Comparison of ENCODE assay signal across 8 cellular contexts in genomic region chr14:75064205-75064567, GRCh38. TPM values are rescaled to one million over a fixed set of nuclear protein-coding genes. Genes with fewer than 3 reads are reported as not detected.
A peak's percentile ranks its signal among the peaks of the same experiment; 100 is the strongest.
DNase-seq lines count a peak whose midpoint lies in the region; ATAC-seq, FAIRE-seq and TF ChIP-seq lines count a peak whose summit lies in the region.

No MANE protein-coding gene starts in this region.

- no peak overlapping the region for H3K27ac ChIP-seq in Karpas-422 (ENCODE audit: low read length)
- no peak overlapping the region for H3K27ac ChIP-seq in endothelial cell of umbilical vein (ENCODE audit: insufficient read depth, low read depth, low read length)
- no peak overlapping the region for H3K27ac ChIP-seq in rectal smooth muscle tissue (ENCODE audit: low read depth, low read length)
- H3K27ac ChIP-seq in adrenal gland, result no peak overlapping the region

- H3K4me3 ChIP-seq in Karpas-422 (ENCODE audit: low read length), result peak overlapping the region; percentile 95
- H3K4me3 ChIP-seq in endothelial cell of umbilical vein (replicated peaks in 1 of 3; ENCODE audit: insufficient read depth in 1 of 3, low read depth in 1 of 3, low read length in 3 of 3), result peak overlapping the region; percentile 63 to 79 (median 75)
- H3K4me3 ChIP-seq in rectal smooth muscle tissue (ENCODE audit: low read length), result peak overlapping the region; percentile 90
- peak overlapping the region in 2 of 4 donors; percentile 60 to 89 for H3K4me3 ChIP-seq in adrenal gland

- no peak for DNase-seq in Karpas-422
- DNase-seq in endothelial cell of umbilical vein (ENCODE audit: low read depth, low spot score), result no peak
- no peak for DNase-seq in adrenal gland
- no peak for DNase-seq in SK-N-DZ (ENCODE audit: low spot score)
- no peak for DNase-seq in NCI-H1694 (lab: John Stamatoyannopoulos, UW)
- DNase-seq in SKM-1 (lab: John Stamatoyannopoulos, UW; ENCODE audit: unreplicated experiment), result no peak

- peak overlapping the region; percentile 56; the same call in 1 of the 2 replicates for H2AFZ ChIP-seq in Karpas-422 (ENCODE audit: low read length)
- H2AFZ ChIP-seq in endothelial cell of umbilical vein (ENCODE audit: low read depth, low read length), result peak overlapping the region; percentile 72

- no peak for TF ChIP-seq POLR2A in endothelial cell of umbilical vein (IDR thresholded peaks at IDR 0.05; ENCODE audit: low read depth, low read length)
- no peak for TF ChIP-seq POLR2A in adrenal gland (IDR thresholded peaks at IDR 0.05)

- POLR2A ChIA-PET in endothelial cell of umbilical vein (lab: Charles Lee), result interaction anchor here (0.9 to 1.6 kb wide), 2 partner anchors 109 to 123 kb away, joined by 3 to 6 read pairs; partner anchors contain the start of gene PGF

- peaks cover 11% of the 10 kb centered on the region for H3K9me3 ChIP-seq in Karpas-422 (ENCODE audit: low read length)
- H3K9me3 ChIP-seq in endothelial cell of umbilical vein (replicated peaks; ENCODE audit: control insufficient read depth, insufficient read depth, low read length), result no peaks in the 10 kb centered on the region
- H3K9me3 ChIP-seq in adrenal gland (replicated peaks in 1 of 3), result no peaks in the 10 kb centered on the region

- BruUV-seq in endothelial cell of umbilical vein (replicated peaks; lab: Mats Ljungman, UMichigan), result no TSS peak

- peak overlapping the region; percentile 89 for H3K9ac ChIP-seq in Karpas-422 (ENCODE audit: low read length)
- H3K9ac ChIP-seq in endothelial cell of umbilical vein (replicated peaks; ENCODE audit: extremely low read depth, insufficient read depth, low read length), result peak overlapping the region; percentile 88
- no peak overlapping the region for H3K9ac ChIP-seq in rectal smooth muscle tissue (ENCODE audit: low read length)

- no peak for FAIRE-seq in endothelial cell of umbilical vein (lab: Jason Lieb, UNC)

- H3K4me1 ChIP-seq in Karpas-422 (ENCODE audit: low read length) (peaks cover 33% of the 10 kb centered on the region), endothelial cell of umbilical vein (ENCODE audit: control insufficient read depth, extremely low read depth, insufficient read depth, low read length) (peaks cover 33% of the 10 kb centered on the region), rectal smooth muscle tissue (ENCODE audit: control insufficient read depth, insufficient read depth, low read length) (peaks cover 2% of the 10 kb centered on the region), adrenal gland (replicated peaks in 1 of 2) (peaks cover 10 to 27% of the 10 kb centered on the region in 2 donors)

- TF ChIP-seq CTCF in endothelial cell of umbilical vein (IDR thresholded peaks at IDR 0.05; ENCODE audit: extremely low read depth in 1 of 2, insufficient read depth in 1 of 2, low read depth in 1 of 2, low read length in 2 of 2), result no peak
- TF ChIP-seq CTCF in adrenal gland (IDR thresholded peaks at IDR 0.05), result no peak

- H3K36me3 ChIP-seq in Karpas-422 (ENCODE audit: insufficient read depth, low read length) (peaks cover 23% of the 10 kb centered on the region), endothelial cell of umbilical vein (ENCODE audit: control insufficient read depth in 2 of 2, extremely low read depth in 1 of 2, insufficient read depth in 2 of 2, low read length in 2 of 2) (no peaks in the 10 kb centered on the region), rectal smooth muscle tissue (ENCODE audit: control insufficient read depth, insufficient read depth, low read length) (no peaks in the 10 kb centered on the region), adrenal gland (replicated peaks in 1 of 2) (no peaks in the 10 kb centered on the region)

- dilution Hi-C loops in endothelial cell of umbilical vein (cut with MboI; ENCODE audit: extremely low pct_ligation_motif_present, low sequenced_read_pairs), result no loop called here

- intact Hi-C loops in endothelial cell of umbilical vein (cut with micrococcal nuclease), result loop anchor here (2.0 kb wide), 1 partner anchor 17 kb away; no protein-coding TSS in a partner anchor
- intact Hi-C loops in adrenal gland (cut with DNase I), result loop anchor here in 1 of 2 donors (10.0 kb wide), 1 partner anchor 59 kb away; the partner anchor contains the start of gene EIF2B2

- peak overlapping the region; percentile 98 for H3K4me2 ChIP-seq in Karpas-422 (ENCODE audit: low read depth, low read length, poor library complexity, severe bottlenecking)
- peak overlapping the region; percentile 85 for H3K4me2 ChIP-seq in endothelial cell of umbilical vein (ENCODE audit: insufficient read depth, low read length)

- H3K27me3 ChIP-seq in Karpas-422 (ENCODE audit: low read length) (no peaks in the 10 kb centered on the region), endothelial cell of umbilical vein (ENCODE audit: control insufficient read depth in 2 of 2, insufficient read depth in 2 of 2, low read length in 2 of 2) (no peaks in the 10 kb centered on the region), rectal smooth muscle tissue (ENCODE audit: control insufficient read depth, insufficient read depth, low read length) (no peaks in the 10 kb centered on the region), adrenal gland (no peaks in the 10 kb centered on the region)

- H3K9me2 ChIP-seq in Karpas-422 (replicated peaks; ENCODE audit: insufficient read depth, low read length), result no peaks in the 10 kb centered on the region

- 54 to 59% (median 56%) methylated on average over 8 of the region's 8 CpGs for WGBS in adrenal gland, 4 donors

- H3K79me2 ChIP-seq in Karpas-422 (ENCODE audit: low read length) (peaks cover 45% of the 10 kb centered on the region), endothelial cell of umbilical vein (ENCODE audit: control insufficient read depth, insufficient read depth, low read length) (peaks cover 22% of the 10 kb centered on the region)

- no peaks in the 10 kb centered on the region for H3K9me1 ChIP-seq in endothelial cell of umbilical vein (replicated peaks; ENCODE audit: control insufficient read depth, extremely low read depth, insufficient read depth, low read length)

- H4K20me1 ChIP-seq in Karpas-422 (ENCODE audit: insufficient read depth, low read depth, low read length), result no peaks in the 10 kb centered on the region
- no peaks in the 10 kb centered on the region for H4K20me1 ChIP-seq in endothelial cell of umbilical vein (replicated peaks; ENCODE audit: control insufficient read depth, extremely low read depth, insufficient read depth, low read length)

- ATAC-seq in GM18868 (IDR thresholded peaks at IDR 0.05; ENCODE audit: unreplicated experiment), result peak; percentile 25

- CTCF ChIA-PET in endothelial cell of umbilical vein (lab: Charles Lee), result interaction anchor here (0.6 to 2.3 kb wide), 14 partner anchors 8 to 203 kb away, joined by 3 to 13 read pairs (median 4); no protein-coding TSS in a partner anchor

TF ChIP-seq in endothelial cell of umbilical vein, 7 proteins besides CTCF, POLR2A, EP300 and RAD21 (continues in another document):
- TF ChIP-seq FOS (IDR thresholded peaks at IDR 0.05; ENCODE audit: borderline replicate concordance, insufficient read depth, low read length) (no peak), EZH2 (IDR thresholded peaks at IDR 0.05; ENCODE audit: borderline replicate concordance, low read depth, low read length, severe bottlenecking) (no peak)

RNA-seq across cellular contexts. Expression of gene ACYP1, which starts 0.4 kb away (rescaled TPM):
- total RNA-seq in Karpas-422 (2014; rRNA removed; shearing (Covaris generic); ENCODE audit: low replicate concordance), result 80.3 and 84.2 TPM in 2 replicates
- total RNA-seq in endothelial cell of umbilical vein (34.2 and 37.5 TPM in 2 replicates), adrenal gland (10 to 100 TPM; 11.5 to 36.5 (median 17.8) TPM)
- polyA plus RNA-seq in endothelial cell of umbilical vein (17.4 and 30.2 TPM in 2 replicates), adrenal gland (10 to 100 TPM; 23.2 to 73.0 (median 66.8) TPM)
- 41.6 and 54.9 TPM in 2 replicates for polyA plus RNA-seq in endothelial cell of umbilical vein (2011; cell fraction: cytosol; rRNA removed)
- 24.8 and 51.2 TPM in 2 replicates for polyA plus RNA-seq in endothelial cell of umbilical vein (2011; cell fraction: nucleus; rRNA removed)
- polyA plus RNA-seq in endothelial cell of umbilical vein (2012), result 22.8 and 34.0 TPM in 2 replicates
- 11.3 and 16.2 TPM in 2 replicates for polyA minus RNA-seq in endothelial cell of umbilical vein
- polyA minus RNA-seq in endothelial cell of umbilical vein (2011; cell fraction: cytosol; rRNA and poly(A)+ RNA removed), result 6.9 TPM
- 11.8 TPM in 2 replicates for polyA minus RNA-seq in endothelial cell of umbilical vein (2011; cell fraction: nucleus; rRNA and poly(A)+ RNA removed)
- polyA plus RNA-seq in SK-N-DZ (2014; cell fraction: cytosol; rRNA removed), result 58.8 and 64.3 TPM in 2 replicates
- 64.1 and 95.6 TPM in 2 replicates for polyA plus RNA-seq in SK-N-DZ (2014; cell fraction: nucleus; rRNA removed)

RNA-seq across cellular contexts. Expression of gene ZC2HC1C, which starts 5.3 kb away (rescaled TPM):
- total RNA-seq in Karpas-422 (2014; rRNA removed; shearing (Covaris generic); ENCODE audit: low replicate concordance), result 1.1 and 2.9 TPM in 2 replicates
- total RNA-seq in endothelial cell of umbilical vein (0.91 and 3.6 TPM in 2 replicates), adrenal gland (1 to 10 TPM; 1.9 to 9.5 (median 5.6) TPM)
- polyA plus RNA-seq in endothelial cell of umbilical vein (0.72 and 0.84 TPM in 2 replicates), adrenal gland (10 to 100 TPM in 1 of 3 donors, 1 to 10 TPM in 2; 6.1 to 12.1 (median 6.8) TPM)
- 0.78 and 0.90 TPM in 2 replicates for polyA plus RNA-seq in endothelial cell of umbilical vein (2011; cell fraction: cytosol; rRNA removed)
- 0.87 and 2.4 TPM in 2 replicates for polyA plus RNA-seq in endothelial cell of umbilical vein (2011; cell fraction: nucleus; rRNA removed)
- polyA plus RNA-seq in endothelial cell of umbilical vein (2012), result 0.68 and 1.5 TPM in 2 replicates
- 1.00 and 1.9 TPM in 2 replicates for polyA minus RNA-seq in endothelial cell of umbilical vein
- polyA minus RNA-seq in endothelial cell of umbilical vein (2011; cell fraction: cytosol; rRNA and poly(A)+ RNA removed), result 2.4 TPM
- 2.2 and 3.8 TPM in 2 replicates for polyA minus RNA-seq in endothelial cell of umbilical vein (2011; cell fraction: nucleus; rRNA and poly(A)+ RNA removed)
- polyA plus RNA-seq in SK-N-DZ (2014; cell fraction: cytosol; rRNA removed), result 3.4 and 6.9 TPM in 2 replicates
- polyA plus RNA-seq in SK-N-DZ (2014; cell fraction: nucleus; rRNA removed), result 0.95 and 1.7 TPM in 2 replicates

RNA-seq across cellular contexts. Expression of gene MLH3, which starts 12.9 kb away (rescaled TPM):
- 58.3 and 71.5 TPM in 2 replicates for total RNA-seq in Karpas-422 (2014; rRNA removed; shearing (Covaris generic); ENCODE audit: low replicate concordance)
- total RNA-seq in endothelial cell of umbilical vein (14.6 and 16.5 TPM in 2 replicates), adrenal gland (10 to 100 TPM; 22.2 to 51.4 (median 27.5) TPM)
- polyA plus RNA-seq in endothelial cell of umbilical vein (4.6 and 4.8 TPM in 2 replicates), adrenal gland (10 to 100 TPM; 25.6 to 47.9 (median 46.8) TPM)
- 4.8 and 5.3 TPM in 2 replicates for polyA plus RNA-seq in endothelial cell of umbilical vein (2011; cell fraction: cytosol; rRNA removed)
- polyA plus RNA-seq in endothelial cell of umbilical vein (2011; cell fraction: nucleus; rRNA removed), result 17.2 and 19.0 TPM in 2 replicates
- polyA plus RNA-seq in endothelial cell of umbilical vein (2012), result 7.7 and 8.2 TPM in 2 replicates
- polyA minus RNA-seq in endothelial cell of umbilical vein, result 20.0 and 27.1 TPM in 2 replicates
- polyA minus RNA-seq in endothelial cell of umbilical vein (2011; cell fraction: cytosol; rRNA and poly(A)+ RNA removed), result 10.9 TPM
- polyA minus RNA-seq in endothelial cell of umbilical vein (2011; cell fraction: nucleus; rRNA and poly(A)+ RNA removed), result 19.0 and 23.3 TPM in 2 replicates
- 2.4 and 4.0 TPM in 2 replicates for polyA plus RNA-seq in SK-N-DZ (2014; cell fraction: cytosol; rRNA removed)
- polyA plus RNA-seq in SK-N-DZ (2014; cell fraction: nucleus; rRNA removed), result 4.8 TPM in 2 replicates
